ENCODE assay signal across 8 cellular contexts in the genomic region with DNA sequence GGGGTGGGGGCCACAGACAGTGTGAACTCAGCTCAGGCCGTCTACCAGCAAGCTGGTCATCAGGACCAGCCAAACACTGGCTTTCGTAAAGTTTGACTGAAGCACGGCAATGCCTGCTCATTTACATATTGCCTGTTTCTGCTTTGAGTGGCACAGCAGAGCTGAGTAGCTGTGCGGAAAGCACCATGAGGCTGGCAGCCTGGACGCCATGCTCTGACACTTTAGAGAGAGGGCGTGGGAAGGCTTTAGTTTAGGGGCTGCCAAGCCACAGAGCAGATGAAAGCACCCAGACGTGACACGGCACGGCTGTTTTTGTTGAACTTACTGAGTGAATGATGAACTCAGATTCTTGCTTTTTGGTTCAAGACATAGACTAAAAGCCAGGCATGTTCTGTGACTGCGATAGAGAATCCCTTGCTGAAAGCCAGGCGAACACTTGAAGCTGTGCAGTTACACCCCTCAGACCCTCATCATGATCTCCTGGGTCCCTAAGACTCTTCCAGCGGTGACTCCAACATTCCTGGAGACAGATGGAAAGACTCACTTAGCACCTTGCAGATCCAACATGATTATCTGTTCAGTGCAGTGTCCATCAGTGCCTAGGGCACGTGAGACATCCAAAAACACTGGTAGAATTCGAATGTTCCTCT.
A peak's percentile ranks its signal among the peaks of the same experiment; 100 is the strongest.
DNase-seq lines count a peak whose midpoint lies in the region; ATAC-seq and TF ChIP-seq lines count a peak whose summit lies in the region.

No MANE protein-coding gene starts in this region.

- no peaks in the 10 kb centered on the region for H3K9me3 Mint-ChIP-seq in endothelial cell (ENCODE audit: unreplicated experiment)

- in situ Hi-C loops in GM23248 (cut with MboI): no loop called here

- peak overlapping the region; percentile 17 for H3K4me2 ChIP-seq in GM23248 (ENCODE audit: unreplicated experiment)

- H3K4me1 ChIP-seq in GM23248 (ENCODE audit: insufficient read depth): peaks cover 6% of the 10 kb centered on the region; the same call in 1 of the 2 replicates
- peaks cover 8% of the 10 kb centered on the region for H3K4me1 ChIP-seq in SJCRH30
- H3K4me1 ChIP-seq in lung (ENCODE audit: control insufficient read depth in 2 of 2, insufficient read depth in 2 of 2, low read length in 2 of 2): no peaks in the 10 kb centered on the region

- H3F3A ChIP-seq in GM23248 (ENCODE audit: insufficient read depth): no peaks in the 10 kb centered on the region

- TF ChIP-seq CTCF in lung (IDR thresholded peaks at IDR 0.05; ENCODE audit: control extremely low read depth, extremely low read depth) (no peak), endothelial cell (IDR thresholded peaks at IDR 0.05; ENCODE audit: unreplicated experiment) (no peak)

- H3K9me2 ChIP-seq in GM23248 (ENCODE audit: insufficient read depth): no peaks in the 10 kb centered on the region

- H3K4me1 Mint-ChIP-seq in endothelial cell (ENCODE audit: unreplicated experiment): no peaks in the 10 kb centered on the region

- peak; percentile 99 for ATAC-seq in GM18520 (IDR thresholded peaks at IDR 0.05; ENCODE audit: unreplicated experiment)
- ATAC-seq in lung (ENCODE audit: insufficient read depth, low FRiP score): peak; percentile 36

- DNase-seq in GM23248 (peak; percentile 78), SJCRH30 (peak; percentile 19 to 40), lung (ENCODE audit: low spot score) (peak; percentile 43), endothelial cell (ENCODE audit: low spot score) (no peak), KG1 (lab: John Stamatoyannopoulos, UW) (no peak), D341Med (ENCODE audit: low spot score) (no peak), iPS-NIHi7 (ENCODE audit: extremely low spot score) (no peak)

- H3K4me3 Mint-ChIP-seq in endothelial cell (ENCODE audit: unreplicated experiment): no peak overlapping the region

- 32% methylated on average over 14 of the region's 14 CpGs for WGBS in GM23248 (ENCODE audit: low coverage in 1 of 2, low lambda C conversion rate in 2 of 2, missing lambda C conversion rate in 2 of 2), 2 experiments
- WGBS in lung, 2 donors: 72 to 77% methylated on average over 14 of the region's 14 CpGs

- no peaks in the 10 kb centered on the region for H3K36me3 ChIP-seq in GM23248 (ENCODE audit: low read depth)
- no peaks in the 10 kb centered on the region for H3K36me3 ChIP-seq in SJCRH30
- H3K36me3 ChIP-seq in lung (ENCODE audit: control insufficient read depth in 2 of 2, insufficient read depth in 2 of 2, low read length in 2 of 2): peaks cover 3% of the 10 kb centered on the region in 2 donors

- H3K27ac ChIP-seq in GM23248 (no peak overlapping the region; the same call in 1 of the 2 replicates), SJCRH30 (peak overlapping the region; percentile 36), lung (ENCODE audit: low read depth in 1 of 2, low read length in 1 of 2) (no peak overlapping the region)

- peaks cover 6% of the 10 kb centered on the region for H3K36me3 Mint-ChIP-seq in endothelial cell (ENCODE audit: low read depth, unreplicated experiment)

- H3K27ac Mint-ChIP-seq in endothelial cell (ENCODE audit: unreplicated experiment): no peak overlapping the region

- H3K79me2 ChIP-seq in GM23248 (ENCODE audit: insufficient read depth): no peaks in the 10 kb centered on the region

- no peaks in the 10 kb centered on the region for H3K27me3 ChIP-seq in GM23248 (replicated peaks; ENCODE audit: insufficient read depth)
- no peaks in the 10 kb centered on the region for H3K27me3 ChIP-seq in SJCRH30
- H3K27me3 ChIP-seq in lung (ENCODE audit: control insufficient read depth, insufficient read depth): no peaks in the 10 kb centered on the region

- H3K9me3 ChIP-seq in GM23248 (ENCODE audit: low read depth): no peaks in the 10 kb centered on the region
- no peaks in the 10 kb centered on the region for H3K9me3 ChIP-seq in SJCRH30 (replicated peaks)
- H3K9me3 ChIP-seq in lung (ENCODE audit: control insufficient read depth in 2 of 2, insufficient read depth in 1 of 2, low read length in 1 of 2): peaks cover 0 to 2% of the 10 kb centered on the region in 2 donors

- no peaks in the 10 kb centered on the region for H4K20me1 ChIP-seq in GM23248 (ENCODE audit: insufficient read depth)

- H3K4me3 ChIP-seq in GM23248: no peak overlapping the region
- H3K4me3 ChIP-seq in SJCRH30: no peak overlapping the region
- no peak overlapping the region for H3K4me3 ChIP-seq in lung

- H3K27me3 Mint-ChIP-seq in endothelial cell (ENCODE audit: unreplicated experiment): no peaks in the 10 kb centered on the region

- H3K9ac ChIP-seq in GM23248: no peak overlapping the region; the same call in 1 of the 2 replicates

- H2AFZ ChIP-seq in GM23248: no peak overlapping the region

Comparison
In these comparisons a context has a peak if more than half of its experiments do, and no peak if none do; other contexts are left out.
1. DNase-seq: peak in GM23248 (single experiment), SJCRH30 (2 of 2) and lung (single experiment); none in endothelial cell (single experiment), KG1 (single experiment), D341Med (single experiment) and iPS-NIHi7 (single experiment).